8 cellular contexts compared by ENCODE assay signal in the genomic region with DNA sequence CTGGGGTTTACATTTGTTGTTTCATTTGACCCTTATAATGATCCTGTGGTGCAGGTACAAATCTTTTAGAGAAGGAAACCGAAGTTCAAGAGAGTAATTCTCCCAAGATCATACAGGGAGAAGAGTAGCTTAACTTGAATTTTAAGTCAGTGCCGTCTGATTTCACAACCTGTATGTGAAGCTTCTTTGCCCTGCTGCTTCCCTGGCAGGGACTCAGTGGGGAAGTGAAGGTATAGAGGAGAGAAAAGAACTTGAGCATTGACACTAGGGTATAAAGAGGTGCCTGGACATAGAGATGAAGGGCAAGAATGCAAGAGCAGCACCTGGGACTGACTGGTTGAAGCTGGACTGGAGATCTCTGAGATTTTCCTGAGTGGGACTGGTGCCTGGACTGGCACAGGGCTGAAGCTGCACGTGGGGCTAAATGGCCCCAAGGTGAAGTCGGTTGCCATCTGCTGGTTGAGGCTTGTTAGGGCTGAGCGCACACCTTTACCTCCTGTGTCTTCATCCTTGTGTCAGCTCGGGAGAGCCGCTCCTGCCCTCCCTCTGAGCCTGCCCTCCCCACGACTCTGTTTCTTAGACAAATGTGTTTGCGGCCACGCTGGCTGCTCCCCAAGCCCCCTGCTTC. TPM values are rescaled to one million over a fixed set of nuclear protein-coding genes. Genes with fewer than 3 reads are reported as not detected.
A peak's percentile ranks its signal among the peaks of the same experiment; 100 is the strongest.
DNase-seq lines count a peak whose midpoint lies in the region; ATAC-seq, FAIRE-seq and TF ChIP-seq lines count a peak whose summit lies in the region.

No MANE protein-coding gene starts in this region.

- no peak overlapping the region for H3K56ac ChIP-seq in IMR-90 (ENCODE audit: extremely low read depth, insufficient read depth, low read length)

- dilution Hi-C loops in IMR-90 (cut with HindIII; ENCODE audit: low sequenced_read_pairs, unreplicated experiment) = no loop called here

- H3K4me3 Mint-ChIP-seq in natural killer cell = no peak overlapping the region

- intact Hi-C loops in IMR-90 (cut with micrococcal nuclease) (no loop called here), natural killer cell (cut with micrococcal nuclease) (loop anchor here (1.0 kb wide), 1 partner anchor 160 kb away; no protein-coding TSS in a partner anchor)

- no peak overlapping the region for H4K5ac ChIP-seq in IMR-90 (ENCODE audit: low read depth, low read length)

- no peaks in the 10 kb centered on the region for H3K27me3 Mint-ChIP-seq in natural killer cell (ENCODE audit: low read depth in 2 of 2)

- peaks cover 14 to 47% of the 10 kb centered on the region in 2 experiments for H3K79me1 ChIP-seq in IMR-90 (ENCODE audit: low read depth in 1 of 2, low read length in 2 of 2)

- H2BK120ac ChIP-seq in IMR-90 (ENCODE audit: low read depth, low read length) = no peak overlapping the region

- H3K9me3 ChIP-seq in IMR-90 (ENCODE audit: control insufficient read depth, insufficient read depth, low read length) = no peaks in the 10 kb centered on the region

- no peak overlapping the region for H3K4me3 ChIP-seq in IMR-90 (ENCODE audit: insufficient read depth, low read depth, low read length)

- no peaks in the 10 kb centered on the region for H3K27me3 ChIP-seq in IMR-90 (ENCODE audit: control insufficient read depth, insufficient read depth, low read length)

- H3K27ac Mint-ChIP-seq in natural killer cell = peak overlapping the region in 1 of 2 donors; percentile 0

- no peak overlapping the region for H3K23ac ChIP-seq in IMR-90 (ENCODE audit: low read depth, low read length)

- H2AK9ac ChIP-seq in IMR-90 (replicated peaks; ENCODE audit: low read depth, low read length, poor library complexity) = no peak overlapping the region

- in situ Hi-C loops in IMR-90 (cut with MboI; ENCODE audit: low sequenced_read_pairs) = no loop called here

- H3K9ac ChIP-seq in IMR-90 (ENCODE audit: low read depth, low read length) = no peak overlapping the region

- no peak overlapping the region for H2AK5ac ChIP-seq in IMR-90 (ENCODE audit: low read depth, low read length)

- DNase-seq in ELR (ENCODE audit: low read depth) (peak; percentile 30), IMR-90 (peak; percentile 5), dermis microvascular lymphatic vessel endothelial cell (ENCODE audit: low read depth in 2 of 2) (peak; percentile 37 to 63), natural killer cell (no peak), urothelium cell line (ENCODE audit: low spot score) (peak; percentile 12), NCI-H774 (lab: John Stamatoyannopoulos, UW) (no peak)
- peak; percentile 23 to 37 for DNase-seq in activated CD4-positive, alpha-beta T cell treated with anti-CD3 and anti-CD28 coated beads for 24 hours (ENCODE audit: low read depth in 2 of 2)

- no peaks in the 10 kb centered on the region for H3K36me3 Mint-ChIP-seq in natural killer cell

- peaks cover 25 to 41% of the 10 kb centered on the region in 2 donors for H3K4me1 Mint-ChIP-seq in natural killer cell

- H3K4me2 ChIP-seq in IMR-90 (ENCODE audit: low read depth, low read length) = no peak overlapping the region

- H3K36me3 ChIP-seq in IMR-90 (ENCODE audit: control insufficient read depth, insufficient read depth, low read length) = no peaks in the 10 kb centered on the region

- no peak overlapping the region for H3K27ac ChIP-seq in IMR-90 (ENCODE audit: insufficient read depth, low read length)

- TF ChIP-seq CTCF in IMR-90 (conservative IDR thresholded peaks at IDR 0.05; ENCODE audit: low read depth, low read length) (0 out of 2 replicates have a peak, but pooled peaks have one; percentile 23), natural killer cell (IDR thresholded peaks at IDR 0.05) (no peak)

- no peak overlapping the region for H2BK15ac ChIP-seq in IMR-90 (ENCODE audit: low read depth, low read length)

- no peak overlapping the region for H3K18ac ChIP-seq in IMR-90 (ENCODE audit: low read depth, low read length)

- FAIRE-seq in urothelium cell line (lab: Jason Lieb, UNC) = no peak

- peaks cover 2% of the 10 kb centered on the region; the same call in 1 of the 2 replicates for H3K4me1 ChIP-seq in IMR-90 (ENCODE audit: control insufficient read depth, insufficient read depth, low read length)

- peaks cover 13% of the 10 kb centered on the region; the same call in 1 of the 2 replicates for H3K9me1 ChIP-seq in IMR-90 (ENCODE audit: insufficient read depth, low read length)

- H2BK5ac ChIP-seq in IMR-90 (ENCODE audit: low read depth, low read length, poor library complexity, severe bottlenecking) = no peak overlapping the region

- 67% methylated on average over 3 of the region's 10 CpGs; no CpG with 5 or more reads in 1 of the 2 experiments for WGBS in IMR-90 (ENCODE audit: extremely low coverage in 2 of 2, insufficient read length in 1 of 2), 2 experiments

- ATAC-seq in GM21526 (IDR thresholded peaks at IDR 0.05; ENCODE audit: low FRiP score, unreplicated experiment) (peak; percentile 69), IMR-90 (ENCODE audit: low read depth) (0 out of 2 replicates have a peak, but pooled peaks have one; percentile 13), natural killer cell (peak in 2 of 3 donors; percentile 63 to 74)

- no peak overlapping the region for H4K91ac ChIP-seq in IMR-90 (ENCODE audit: insufficient read depth, low read depth, low read length)

- H3K9me3 Mint-ChIP-seq in natural killer cell = no peaks in the 10 kb centered on the region

- CTCF ChIA-PET in IMR-90 (lab: Yijun Ruan, JAX) = interaction anchor here (0.6 to 0.7 kb wide), 2 partner anchors 51 to 95 kb away, joined by 3 read pairs; no protein-coding TSS in a partner anchor

- H3K14ac ChIP-seq in IMR-90 (replicated peaks; ENCODE audit: low read depth, low read length) = no peak overlapping the region

- peaks cover 6% of the 10 kb centered on the region; the same call in 1 of the 2 replicates for H4K20me1 ChIP-seq in IMR-90 (ENCODE audit: insufficient read depth, low read length)

- no peak overlapping the region for H2BK20ac ChIP-seq in IMR-90 (ENCODE audit: low read depth, low read length)

- H4K8ac ChIP-seq in IMR-90 (ENCODE audit: low read depth in 2 of 2, low read length in 2 of 2) = no peak overlapping the region

- no TSS peak for BruUV-seq in IMR-90 (replicated peaks; lab: Mats Ljungman, UMichigan)

- TF ChIP-seq POLR2A in IMR-90 (IDR thresholded peaks at IDR 0.05; ENCODE audit: low read depth, low read length) = no peak

- POLR2A ChIA-PET in IMR-90 (lab: Charles Lee; ENCODE audit: unreplicated experiment) = no interaction called here

- TF ChIP-seq RAD21 in IMR-90 (IDR thresholded peaks at IDR 0.05; ENCODE audit: low read length) = peak; percentile 39

- H2AFZ ChIP-seq in IMR-90 (replicated peaks; ENCODE audit: low read length, poor library complexity) = no peak overlapping the region

- no peak overlapping the region for H3K4ac ChIP-seq in IMR-90 (ENCODE audit: low read depth, low read length)

TF ChIP-seq in IMR-90, 13 proteins besides CTCF, POLR2A, EP300 and RAD21:
- no peak for TF ChIP-seq ELK1 (IDR thresholded peaks at IDR 0.05; ENCODE audit: borderline replicate concordance, low read depth, low read length)
- peak; percentile 25; the same call in 1 of the 2 replicates for TF ChIP-seq SMC3 (IDR thresholded peaks at IDR 0.05; ENCODE audit: low read depth, low read length)
- no peak for TF ChIP-seq NFE2L2 (IDR thresholded peaks at IDR 0.05; ENCODE audit: low read depth, low read length)
TF ChIP-seq in IMR-90: peak in this region for 1.

RNA-seq across cellular contexts. Expression of gene FARS2, which starts 41.8 kb away (rescaled TPM):
- total RNA-seq in IMR-90 (2012; rRNA removed) (26.1 and 28.9 TPM in 2 replicates), dermis microvascular lymphatic vessel endothelial cell (23.4 and 26.8 TPM in 2 replicates), natural killer cell (10 to 100 TPM; 15.3 to 24.8 (median 22.7) TPM)
- 10.7 and 12.1 TPM in 2 replicates for polyA plus RNA-seq in IMR-90 (2012; rRNA removed)
- polyA plus RNA-seq in IMR-90 (2012; cell fraction: cytosol; rRNA removed) = 8.2 and 11.1 TPM in 2 replicates
- polyA plus RNA-seq in IMR-90 (2012; cell fraction: nucleus; rRNA removed; ENCODE audit: low replicate concordance) = 6.5 and 6.6 TPM in 2 replicates

RNA-seq across cellular contexts. Expression of gene LYRM4, which starts 42.4 kb away (rescaled TPM):
- total RNA-seq in IMR-90 (2012; rRNA removed) (11.5 and 16.1 TPM in 2 replicates), dermis microvascular lymphatic vessel endothelial cell (14.4 and 15.7 TPM in 2 replicates), natural killer cell (10 to 100 TPM in 2 of 3 donors, 1 to 10 TPM in 1; 9.1 to 11.4 (median 11.1) TPM)
- polyA plus RNA-seq in IMR-90 (2012; rRNA removed) = 25.9 and 26.6 TPM in 2 replicates
- 14.7 and 33.0 TPM in 2 replicates for polyA plus RNA-seq in IMR-90 (2012; cell fraction: cytosol; rRNA removed)
- polyA plus RNA-seq in IMR-90 (2012; cell fraction: nucleus; rRNA removed; ENCODE audit: low replicate concordance) = 4.4 and 11.8 TPM in 2 replicates

Comparison
In these comparisons a context has a peak if more than half of its experiments do, and no peak if none do; other contexts are left out.
1. DNase-seq: peak in ELR (single experiment), IMR-90 (single experiment), activated CD4-positive, alpha-beta T cell treated with anti-CD3 and anti-CD28 coated beads for 24 hours (2 of 2), dermis microvascular lymphatic vessel endothelial cell (2 of 2) and urothelium cell line (single experiment); none in natural killer cell (single experiment) and NCI-H774 (single experiment).
2. ATAC-seq: peak in every context shown above with its lines; median percentile 69 in GM21526; 68 in natural killer cell; 13 in IMR-90.